In the genomic region with DNA sequence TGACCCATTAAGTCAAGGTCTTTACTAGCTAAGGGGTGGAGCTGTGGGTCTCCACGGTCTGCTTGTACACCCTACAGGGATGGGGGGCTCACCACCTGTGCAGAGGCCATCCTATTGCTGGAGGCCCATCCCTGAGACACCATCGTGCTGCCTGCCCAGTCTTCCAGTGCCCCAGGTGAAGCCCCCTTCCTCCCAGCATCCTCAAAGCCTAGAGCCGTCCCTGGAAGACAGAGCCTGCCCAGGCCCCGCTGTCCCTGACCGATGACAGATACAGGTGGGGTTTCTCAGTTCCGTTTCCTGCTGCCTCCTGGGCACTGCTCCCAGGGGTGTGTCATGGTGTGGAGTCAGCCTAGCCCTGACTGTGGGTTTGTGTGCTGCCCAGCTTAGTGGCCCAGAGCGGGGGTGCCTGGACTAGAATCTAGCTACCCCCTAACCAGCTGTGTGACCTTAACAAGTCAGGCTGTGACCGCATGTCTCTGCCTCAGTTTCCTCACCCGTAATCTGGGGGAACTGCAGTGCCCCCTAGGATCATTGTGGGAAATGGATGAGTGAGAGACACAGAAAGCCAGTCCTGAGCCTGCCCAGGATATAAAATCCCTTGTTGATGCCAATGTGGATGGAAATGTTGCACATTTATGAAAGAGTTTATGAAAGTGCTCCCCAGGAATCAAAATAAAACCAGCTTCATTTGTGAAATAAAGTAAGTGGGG, we compare ENCODE assay signal across 18 cellular contexts. TPM values are rescaled to one million over a fixed set of nuclear protein-coding genes. Genes with fewer than 3 reads are reported as not detected.
DNase-seq lines count a peak whose midpoint lies in the region; ATAC-seq, FAIRE-seq and TF ChIP-seq lines count a peak whose summit lies in the region.
"Had no signal": no experiment of that assay in that cellular context is flagged by ENCODE, and none has a peak within 500 bp of the region (broad histone marks: within the 10 kb centered on the region; RNA-seq: fewer than 3 reads in every experiment).

No MANE protein-coding gene starts in this region.

- ATAC-seq in mucosa of descending colon (peak; percentile 18), HG02642 (IDR thresholded peaks at IDR 0.05; ENCODE audit: poor library complexity, unreplicated experiment) (no peak)
- ATAC-seq: HCT116; SK-N-SH treated with all-trans-retinoic acid at 6 μM for 48 hours; stimulated activated effector memory CD8-positive, alpha-beta T cell treated with anti-CD3 and anti-CD28 coated beads, Interleukin-12 subunit alpha, Interleukin-12 subunit beta, amount 100 ng/mL, for 72 hours had no signal

- H3K27me3 Mint-ChIP-seq in CD14-positive monocyte (ENCODE audit: low read depth in 3 of 3): peaks cover 6 to 30% (median 14%) of the 10 kb centered on the region in 3 donors

- no peaks in the 10 kb centered on the region for H3F3A ChIP-seq in GM23248 (ENCODE audit: insufficient read depth)

- H3K4me1 Mint-ChIP-seq in CD14-positive monocyte: peaks cover 25% of the 10 kb centered on the region

- H3K9me2 ChIP-seq in GM23248 (ENCODE audit: insufficient read depth): no peaks in the 10 kb centered on the region

- H3K4me1 ChIP-seq in GM23248 (ENCODE audit: insufficient read depth): peaks cover 12% of the 10 kb centered on the region; the same call in 1 of the 2 replicates
- H3K4me1 ChIP-seq in mucosa of descending colon (ENCODE audit: low read depth): peaks cover 5% of the 10 kb centered on the region

- no peaks in the 10 kb centered on the region for H4K20me1 ChIP-seq in GM23248 (ENCODE audit: insufficient read depth)

- in situ Hi-C loops in GM23248 (cut with MboI) (no loop called here), G401 (cut with HindIII; ENCODE audit: low sequenced_read_pairs) (no loop called here)

- no peak overlapping the region for H2AFZ ChIP-seq in GM23248

- peaks cover 6 to 7% of the 10 kb centered on the region in 2 donors for H3K36me3 Mint-ChIP-seq in CD14-positive monocyte

- H3K4me3 Mint-ChIP-seq in CD14-positive monocyte: no peak overlapping the region

- H3K9ac ChIP-seq in GM23248: no peak overlapping the region
- H3K9ac ChIP-seq: BLaER1 had no signal

- TF ChIP-seq CTCF in CD14-positive monocyte (IDR thresholded peaks at IDR 0.05) (no peak), bronchial epithelial cell (IDR thresholded peaks at IDR 0.05; ENCODE audit: insufficient read depth, low read length, severe bottlenecking) (no peak), mucosa of descending colon (IDR thresholded peaks at IDR 0.05) (no peak)

- H3K4me3 ChIP-seq in GM23248 (no peak overlapping the region), bronchial epithelial cell (ENCODE audit: low read depth, low read length) (no peak overlapping the region), mucosa of descending colon (no peak overlapping the region)
- H3K4me3 ChIP-seq: BLaER1, dorsolateral prefrontal cortex had no signal

- DNase-seq in CD14-positive monocyte (ENCODE audit: low spot score): peak; percentile 44
- DNase-seq in GM23248: peak; percentile 55
- DNase-seq in bronchial epithelial cell (ENCODE audit: low read depth): peak; percentile 64
- peak in 2 of 3 donors; percentile 15 to 45 for DNase-seq in mucosa of descending colon
- no peak for DNase-seq in G401 (ENCODE audit: low spot score)
- DNase-seq in anterior cingulate cortex (lab: John Stamatoyannopoulos, UW): no peak
- DNase-seq in stimulated activated CD4-positive, alpha-beta T cell treated with anti-CD3 and anti-CD28 coated beads, Interleukin-4, amount 100 ng/mL, for 1 hour: no peak
- DNase-seq: WERI-Rb-1 had no signal

- peaks cover 0 to 4% (median 0%) of the 10 kb centered on the region in 7 donors for H3K9me3 Mint-ChIP-seq in CD14-positive monocyte
- H3K9me3 Mint-ChIP-seq: stimulated activated effector memory CD8-positive, alpha-beta T cell treated with anti-CD3 and anti-CD28 coated beads, Interleukin-12 subunit alpha, Interleukin-12 subunit beta, amount 100 ng/mL, for 72 hours had no signal

- H3K27ac ChIP-seq in GM23248: no peak overlapping the region
- H3K27ac ChIP-seq: BLaER1, dorsolateral prefrontal cortex, WERI-Rb-1 had no signal

- no peak for FAIRE-seq in bronchial epithelial cell (lab: Jason Lieb, UNC)
- FAIRE-seq: astrocyte, G401.6 had no signal

- H3K36me3 ChIP-seq in GM23248 (ENCODE audit: low read depth) (no peaks in the 10 kb centered on the region), bronchial epithelial cell (ENCODE audit: control insufficient read depth, insufficient read depth, low read length) (peaks cover 2% of the 10 kb centered on the region), mucosa of descending colon (ENCODE audit: low read depth) (no peaks in the 10 kb centered on the region)

- 73 to 78% methylated on average over 9 of the region's 9 CpGs for WGBS in GM23248 (ENCODE audit: low coverage in 1 of 2, low lambda C conversion rate in 2 of 2, missing lambda C conversion rate in 2 of 2), 2 experiments

- H3K9me3 ChIP-seq in GM23248 (ENCODE audit: low read depth) (no peaks in the 10 kb centered on the region), mucosa of descending colon (no peaks in the 10 kb centered on the region)
- H3K9me3 ChIP-seq: BLaER1 had no signal

- no peak overlapping the region for H3K27ac Mint-ChIP-seq in CD14-positive monocyte
- H3K27ac Mint-ChIP-seq: stimulated activated effector memory CD8-positive, alpha-beta T cell treated with anti-CD3 and anti-CD28 coated beads, Interleukin-12 subunit alpha, Interleukin-12 subunit beta, amount 100 ng/mL, for 72 hours had no signal

- no peak overlapping the region for H3K4me2 ChIP-seq in GM23248 (ENCODE audit: unreplicated experiment)
- H3K4me2 ChIP-seq: BLaER1 had no signal

- H3K27me3 ChIP-seq in GM23248 (replicated peaks; ENCODE audit: insufficient read depth) (no peaks in the 10 kb centered on the region), bronchial epithelial cell (ENCODE audit: control insufficient read depth, insufficient read depth, low read length) (no peaks in the 10 kb centered on the region)
- H3K27me3 ChIP-seq: BLaER1, dorsolateral prefrontal cortex had no signal

- H3K79me2 ChIP-seq in GM23248 (ENCODE audit: insufficient read depth): peaks cover 26% of the 10 kb centered on the region

- intact Hi-C loops in CD14-positive monocyte (cut with micrococcal nuclease): no loop called here
- intact Hi-C loops in mucosa of descending colon (cut with DNase I, micrococcal nuclease): no loop called here

RNA-seq across cellular contexts. Expression of a gene that starts 2.0 kb away (rescaled TPM):
- polyA plus RNA-seq in CD14-positive monocyte: not detected
- not detected in 2 replicates for total RNA-seq in GM23248 (2014; rRNA removed; shearing (Covaris generic))
- polyA plus RNA-seq in GM23248 (2016; fragmentation: Nextera tagmentation; extraction: Ambion mirVana): not detected in 2 replicates
- not detected in 2 replicates for total RNA-seq in bronchial epithelial cell
- not detected for total RNA-seq in mucosa of descending colon
- total RNA-seq in G401 (2014; rRNA removed; shearing (Covaris generic)): not detected in 2 replicates
- total RNA-seq: astrocyte, fibroblast of villous mesenchyme, MCF 10A had no signal

RNA-seq across cellular contexts. Expression of a gene that starts 2.3 kb away (rescaled TPM):
- polyA plus RNA-seq in CD14-positive monocyte (100 to 1,000 TPM; 268 to 300 TPM), GM23248 (2016; fragmentation: Nextera tagmentation; extraction: Ambion mirVana) (340 and 350 TPM in 2 replicates)
- 114 and 255 TPM in 2 replicates for total RNA-seq in GM23248 (2014; rRNA removed; shearing (Covaris generic))
- total RNA-seq in bronchial epithelial cell (35.0 and 79.2 TPM in 2 replicates), mucosa of descending colon (100 to 1,000 TPM in 1 of 3 donors, 10 to 100 TPM in 2; 83.9 to 129 (median 94.3) TPM)
- total RNA-seq in G401 (2014; rRNA removed; shearing (Covaris generic)): 221 and 260 TPM in 2 replicates

Comparison
In these comparisons a context has a peak if more than half of its experiments do, and no peak if none do; other contexts are left out.
1. DNase-seq: peak in CD14-positive monocyte (single experiment), GM23248 (single experiment), bronchial epithelial cell (single experiment) and mucosa of descending colon (2 of 3); none in G401 (single experiment), anterior cingulate cortex (0 of 58) and stimulated activated CD4-positive, alpha-beta T cell treated with anti-CD3 and anti-CD28 coated beads, Interleukin-4, amount 100 ng/mL, for 1 hour (single experiment).